ENCODE assay signal across 1 cellular context in genomic region chr7:151381333-151382078, GRCh38.
TF ChIP-seq lines count a peak whose summit lies in the region.

No MANE protein-coding gene starts in this region.

TF ChIP-seq in WTC11, 78 proteins besides CTCF, POLR2A, EP300 and RAD21 (continued from another document):
- TF ChIP-seq ZNF281 (CRISPR knock-in tag; IDR thresholded peaks at IDR 0.05) (no peak), ZNF263 (CRISPR knock-in tag; IDR thresholded peaks at IDR 0.05; ENCODE audit: low read depth) (peak; percentile 66; the same call in 1 of the 2 replicates), PREB (CRISPR knock-in tag; IDR thresholded peaks at IDR 0.05; ENCODE audit: borderline replicate concordance) (no peak), TEAD1 (CRISPR knock-in tag; IDR thresholded peaks at IDR 0.05) (no peak), ETV6 (CRISPR knock-in tag; IDR thresholded peaks at IDR 0.05) (peak; percentile 70), MYBL2 (CRISPR knock-in tag; IDR thresholded peaks at IDR 0.05) (peak; percentile 17; the same call in 1 of the 2 replicates), TCF7 (CRISPR knock-in tag; IDR thresholded peaks at IDR 0.05; ENCODE audit: low read depth) (no peak), ZNF423 (CRISPR knock-in tag; IDR thresholded peaks at IDR 0.05) (peak; percentile 26; the same call in 1 of the 2 replicates), NR3C1 (CRISPR knock-in tag; conservative IDR thresholded peaks at IDR 0.05; ENCODE audit: low read depth) (no peak), ATF1 (CRISPR knock-in tag; IDR thresholded peaks at IDR 0.05) (0 out of 2 replicates have a peak, but pooled peaks have one; percentile 60), ELF4 (CRISPR knock-in tag; IDR thresholded peaks at IDR 0.05; ENCODE audit: low read depth) (no peak), RELA (CRISPR knock-in tag; IDR thresholded peaks at IDR 0.05; ENCODE audit: borderline replicate concordance) (peak; percentile 52; the same call in 1 of the 2 replicates), TP53 (CRISPR knock-in tag; IDR thresholded peaks at IDR 0.05) (peak; percentile 34; the same call in 1 of the 2 replicates), FOXP4 (CRISPR knock-in tag; IDR thresholded peaks at IDR 0.05) (peak; percentile 70; the same call in 1 of the 2 replicates), HMGXB4 (CRISPR knock-in tag; IDR thresholded peaks at IDR 0.05) (peak; percentile 72; the same call in 1 of the 2 replicates), MLX (CRISPR knock-in tag; IDR thresholded peaks at IDR 0.05) (no peak)
